8 cellular contexts compared by ENCODE assay signal in the genomic region with DNA sequence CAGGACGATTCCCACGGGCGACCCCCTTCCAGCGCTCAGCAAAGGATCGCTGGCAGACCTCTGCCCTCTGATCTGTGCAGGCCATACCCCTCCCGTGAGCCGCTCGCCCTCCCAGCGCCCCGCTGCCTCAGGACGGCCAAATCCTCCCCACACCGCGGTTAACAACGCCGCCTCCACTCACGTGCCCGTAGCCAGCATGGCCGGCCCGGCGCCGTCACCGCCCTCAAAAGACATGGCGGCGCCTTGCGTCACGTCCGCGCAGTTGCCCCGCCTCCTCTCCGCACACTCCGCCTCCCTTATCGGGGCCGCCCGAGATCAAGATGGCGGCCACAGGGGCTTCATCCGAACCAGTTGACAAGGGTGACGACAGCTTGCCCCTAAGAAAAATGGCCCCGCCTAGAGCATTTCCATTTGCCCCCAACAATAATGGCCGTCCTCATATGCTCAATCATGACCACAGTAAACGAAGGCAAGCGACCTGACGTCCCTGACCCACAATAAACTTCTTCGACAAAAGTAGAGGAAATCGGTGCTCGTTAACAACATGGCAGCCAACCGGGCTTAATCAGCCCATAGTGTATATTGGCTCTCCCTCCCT. TPM values are rescaled to one million over a fixed set of nuclear protein-coding genes. Genes with fewer than 3 reads are reported as not detected.
DNase-seq lines count a peak whose midpoint lies in the region; ATAC-seq and FAIRE-seq lines count a peak whose summit lies in the region.

No MANE protein-coding gene starts in this region.

- FAIRE-seq in HTR-8/SVneo (lab: Jason Lieb, UNC): peak; percentile 96
- peak; percentile 97 for FAIRE-seq in endometrium (lab: Jason Lieb, UNC)

- H3K27me3 Mint-ChIP-seq in activated CD8-positive, alpha-beta memory T cell treated with anti-CD3 and anti-CD28 coated beads, Interleukin-2, amount 10 ng/mL, durations not matched to agents 7 days and 5 days: no peaks in the 10 kb centered on the region

- H3K36me3 Mint-ChIP-seq in activated CD8-positive, alpha-beta memory T cell treated with anti-CD3 and anti-CD28 coated beads, Interleukin-2, amount 10 ng/mL, durations not matched to agents 7 days and 5 days: peaks cover 4% of the 10 kb centered on the region

- CTCF ChIA-PET in activated CD8-positive, alpha-beta memory T cell treated with anti-CD3 and anti-CD28 coated beads, Interleukin-2, amount 10 ng/mL, durations not matched to agents 7 days and 5 days (lab: Charles Lee): interaction anchor here (0.8 to 1.4 kb wide), 5 partner anchors 7 to 200 kb away, joined by 3 to 6 read pairs (median 3); partner anchors contain the start of genes FUZ, PNKP and PRMT1

- DNase-seq in COLO829 (ENCODE audit: low spot score) (peak; percentile 89), HTR-8/SVneo (ENCODE audit: insufficient read length, low spot score) (peak; percentile 68), NOMO-1 treated with DMSO at 0.1 percent for 48 hours (lab: John Stamatoyannopoulos, UW; ENCODE audit: unreplicated experiment) (peak; percentile 98), midbrain (lab: John Stamatoyannopoulos, UW) (peak; percentile 98)
- DNase-seq in activated CD8-positive, alpha-beta memory T cell treated with anti-CD3 and anti-CD28 coated beads, Interleukin-2, amount 10 ng/mL, durations not matched to agents 7 days and 5 days: peak; percentile 99
- DNase-seq in stimulated activated CD8-positive, alpha-beta memory T cell treated with anti-CD3 and anti-CD28 coated beads, Interleukin-2, amount 100 ng/mL, for 1 hour (ENCODE audit: low read depth in 2 of 2): peak; percentile 95 to 96

- H3K27ac Mint-ChIP-seq in activated CD8-positive, alpha-beta memory T cell treated with anti-CD3 and anti-CD28 coated beads, Interleukin-2, amount 10 ng/mL, durations not matched to agents 7 days and 5 days: no peak overlapping the region

- H3K9me3 Mint-ChIP-seq in activated CD8-positive, alpha-beta memory T cell treated with anti-CD3 and anti-CD28 coated beads, Interleukin-2, amount 10 ng/mL, durations not matched to agents 7 days and 5 days (ENCODE audit: low read depth): no peaks in the 10 kb centered on the region

- peak; percentile 36 for ATAC-seq in GM21367 (IDR thresholded peaks at IDR 0.05; ENCODE audit: unreplicated experiment)
- peak; percentile 61 for ATAC-seq in activated CD8-positive, alpha-beta memory T cell treated with anti-CD3 and anti-CD28 coated beads, Interleukin-2, amount 10 ng/mL, durations not matched to agents 7 days and 5 days

- H3K4me1 Mint-ChIP-seq in activated CD8-positive, alpha-beta memory T cell treated with anti-CD3 and anti-CD28 coated beads, Interleukin-2, amount 10 ng/mL, durations not matched to agents 7 days and 5 days: peaks cover 40% of the 10 kb centered on the region

- H3K4me3 Mint-ChIP-seq in activated CD8-positive, alpha-beta memory T cell treated with anti-CD3 and anti-CD28 coated beads, Interleukin-2, amount 10 ng/mL, durations not matched to agents 7 days and 5 days: no peak overlapping the region

RNA-seq across cellular contexts. Expression of gene AKT1S1, which starts 0.6 kb away (rescaled TPM):
- 10 to 100 TPM; 13.4 to 21.2 TPM for total RNA-seq in activated CD8-positive, alpha-beta memory T cell treated with anti-CD3 and anti-CD28 coated beads, Interleukin-2, amount 10 ng/mL, durations not matched to agents 7 days and 5 days

RNA-seq across cellular contexts. Expression of gene TBC1D17, which starts 1.0 kb away (rescaled TPM):
- total RNA-seq in activated CD8-positive, alpha-beta memory T cell treated with anti-CD3 and anti-CD28 coated beads, Interleukin-2, amount 10 ng/mL, durations not matched to agents 7 days and 5 days: 10 to 100 TPM; 26.2 to 39.3 TPM

RNA-seq across cellular contexts. Expression of gene PNKP, which starts 9.1 kb away (rescaled TPM):
- 100 to 1,000 TPM; 130 to 133 TPM for total RNA-seq in activated CD8-positive, alpha-beta memory T cell treated with anti-CD3 and anti-CD28 coated beads, Interleukin-2, amount 10 ng/mL, durations not matched to agents 7 days and 5 days

RNA-seq across cellular contexts. Expression of gene IL4I1, which starts 20.2 kb away (rescaled TPM):
- total RNA-seq in activated CD8-positive, alpha-beta memory T cell treated with anti-CD3 and anti-CD28 coated beads, Interleukin-2, amount 10 ng/mL, durations not matched to agents 7 days and 5 days: 10 to 100 TPM in 1 of 2 experiments, 1 to 10 TPM in 1; 1.7 to 12.3 TPM

RNA-seq across cellular contexts. Expression of gene PTOV1, which starts 25.6 kb away (rescaled TPM):
- 10 to 100 TPM; 78.2 to 79.4 TPM for total RNA-seq in activated CD8-positive, alpha-beta memory T cell treated with anti-CD3 and anti-CD28 coated beads, Interleukin-2, amount 10 ng/mL, durations not matched to agents 7 days and 5 days

Comparison
In these comparisons a context has a peak if more than half of its experiments do, and no peak if none do; other contexts are left out.
1. Peak in every context shown above with its lines: DNase-seq and ATAC-seq.